Comparison of ENCODE assay signal across 8 cellular contexts in the genomic region with DNA sequence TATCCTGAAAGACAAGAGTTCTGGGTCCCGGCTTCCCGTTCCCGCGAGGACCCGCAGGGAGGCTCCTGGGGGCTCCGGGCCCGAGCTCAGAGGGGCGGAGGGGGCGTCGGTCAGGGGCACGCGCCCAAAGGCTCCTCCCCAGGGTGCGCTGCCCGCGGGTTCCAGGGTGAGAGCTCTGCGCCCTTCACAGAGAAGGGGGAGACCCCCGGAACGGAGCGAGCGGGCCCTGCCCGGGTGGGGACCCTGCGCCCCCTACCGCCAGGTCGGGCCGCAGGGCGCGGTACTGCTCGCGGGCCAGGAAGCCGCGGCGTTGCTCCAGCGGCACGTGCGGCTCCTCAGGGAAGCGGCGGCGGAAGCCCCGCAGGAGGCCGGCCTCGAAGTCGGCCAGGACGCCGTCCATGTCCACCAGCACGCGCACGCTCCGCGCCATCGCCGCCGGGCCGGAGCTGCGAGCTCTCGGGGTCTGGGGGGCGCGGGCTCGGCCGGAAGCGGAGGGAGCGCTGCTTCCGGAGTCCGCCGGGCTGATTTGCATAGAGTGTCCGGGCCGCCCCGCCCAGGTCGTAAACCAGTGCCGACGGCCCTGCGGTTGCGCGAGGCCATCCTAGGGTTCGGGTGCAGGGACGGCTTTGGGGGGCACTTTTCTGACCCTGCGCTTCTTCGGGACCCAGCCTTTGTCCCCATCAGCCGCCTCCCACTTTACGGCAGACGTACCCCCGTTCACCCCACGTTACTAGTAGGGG.
DNase-seq lines count a peak whose midpoint lies in the region; ATAC-seq lines count a peak whose summit lies in the region.

A gene (minus strand): TSS at position 465 of the 740 bp plus-strand sequence. CDS start 35 bp downstream, at position 430.

- H3K9me3 ChIP-seq in iPS-20b (ENCODE audit: insufficient read depth, low read depth, low read length): no peaks in the 10 kb centered on the region

- peak within 1 kb of the TSS; percentile 72 for H3K27ac ChIP-seq in iPS-20b (ENCODE audit: low read length)
- peak within 1 kb of the TSS; percentile 42 to 99 (median 93) for H3K27ac ChIP-seq in skin epidermis

- H3K36me3 ChIP-seq in iPS-20b (ENCODE audit: insufficient read depth, low read depth, low read length): peaks cover 33% of the 10 kb centered on the region

- H3K9ac ChIP-seq in iPS-20b (ENCODE audit: low read depth, low read length): peak within 1 kb of the TSS; percentile 95

- H3K4me1 ChIP-seq in iPS-20b (ENCODE audit: insufficient read depth, low read length): no peaks in the 10 kb centered on the region

- H3K4me3 ChIP-seq in iPS-20b (ENCODE audit: low read length) (peak within 1 kb of the TSS; percentile 86), skin epidermis (peak within 1 kb of the TSS; percentile 61 to 93 (median 81))

- in situ Hi-C loops in T47D (cut with HindIII; ENCODE audit: low pct_unique_long_range_greater_than_20kb, low sequenced_read_pairs): no loop called here

- DNase-seq in 8988T (peak; percentile 56), NCI-H2081 treated with DMSO at 0.1 percent for 48 hours (lab: John Stamatoyannopoulos, UW) (peak; percentile 26), UCSD-AML1 (lab: John Stamatoyannopoulos, UW; ENCODE audit: unreplicated experiment) (peak; percentile 83), T47D (ENCODE audit: low read depth in 1 of 2, low spot score in 1 of 2) (peak; percentile 88 to 93)

- ATAC-seq in GM18498 (IDR thresholded peaks at IDR 0.05; ENCODE audit: unreplicated experiment) (peak; percentile 85), HG02884 (IDR thresholded peaks at IDR 0.05; ENCODE audit: unreplicated experiment) (peak; percentile 73)

- H3K27me3 ChIP-seq in iPS-20b (ENCODE audit: insufficient read depth, low read length): no peaks in the 10 kb centered on the region

Comparison
In these comparisons a context has a peak if more than half of its experiments do, and no peak if none do; other contexts are left out.
1. Peak in every context shown above with its lines: DNase-seq, ATAC-seq, H3K4me3 ChIP-seq and H3K27ac ChIP-seq.
2. DNase-seq: peak in every context shown above with its lines; median percentile 90 in T47D; 83 in UCSD-AML1; 56 in 8988T; 26 in NCI-H2081 treated with DMSO at 0.1 percent for 48 hours.